ENCODE assay signal across 17 cellular contexts in genomic region chr6:8821921-8822512, GRCh38.
A peak's percentile ranks its signal among the peaks of the same experiment; 100 is the strongest.
DNase-seq lines count a peak whose midpoint lies in the region; ATAC-seq, FAIRE-seq and TF ChIP-seq lines count a peak whose summit lies in the region.
"Had no signal": no experiment of that assay in that cellular context is flagged by ENCODE, and none has a peak within 500 bp of the region (broad histone marks: within the 10 kb centered on the region; RNA-seq: fewer than 3 reads in every experiment).

No MANE protein-coding gene starts in this region.

- no peak for TF ChIP-seq CTCF in A549 (IDR thresholded peaks at IDR 0.05)
- no peak for TF ChIP-seq CTCF in epithelial cell of esophagus (IDR thresholded peaks at IDR 0.05; ENCODE audit: insufficient read depth, low read depth, low read length, missing control alignments)
- TF ChIP-seq CTCF in neural progenitor cell (IDR thresholded peaks at IDR 0.05): no peak
- no peak for TF ChIP-seq CTCF in left ventricle myocardium inferior (IDR thresholded peaks at IDR 0.05; ENCODE audit: borderline replicate concordance)

- H3K27me3 ChIP-seq in neural progenitor cell (no peaks in the 10 kb centered on the region), left ventricle myocardium inferior (ENCODE audit: low read depth) (no peaks in the 10 kb centered on the region)
- H3K27me3 ChIP-seq: BLaER1 treated with 17β-estradiol and CSF1 and Interleukin-3, amounts not matched to agents 10 nM and 100 nM had no signal

- no peak for FAIRE-seq in A549 (lab: Jason Lieb, UNC)
- FAIRE-seq: GM12878, K562 had no signal

- no peaks in the 10 kb centered on the region for H3K4me1 ChIP-seq in A549
- H3K4me1 ChIP-seq in neural progenitor cell: no peaks in the 10 kb centered on the region
- H3K4me1 ChIP-seq in left ventricle myocardium inferior: no peaks in the 10 kb centered on the region
- H3K4me1 ChIP-seq: BLaER1 treated with 17β-estradiol and CSF1 and Interleukin-3, amounts not matched to agents 10 nM and 100 nM had no signal

- no peak overlapping the region for H3K4me3 Mint-ChIP-seq in neural progenitor cell

- no peak overlapping the region for H3K4me3 ChIP-seq in A549
- H3K4me3 ChIP-seq in epithelial cell of esophagus (ENCODE audit: low read length): no peak overlapping the region
- H3K4me3 ChIP-seq in neural progenitor cell: no peak overlapping the region
- no peak overlapping the region for H3K4me3 ChIP-seq in left ventricle myocardium inferior
- H3K4me3 ChIP-seq: BLaER1 treated with 17β-estradiol and CSF1 and Interleukin-3, amounts not matched to agents 10 nM and 100 nM; GM12878; K562; SK-N-MC had no signal

- H3K4me2 ChIP-seq in A549 (no peak overlapping the region), neural progenitor cell (no peak overlapping the region)
- H3K4me2 ChIP-seq: BLaER1 treated with 17β-estradiol and CSF1 and Interleukin-3, amounts not matched to agents 10 nM and 100 nM had no signal

- H2AFZ ChIP-seq in neural progenitor cell (replicated peaks): no peak overlapping the region

- POLR2A ChIA-PET in A549 (lab: Yijun Ruan, JAX): no interaction called here

- H3K36me3 ChIP-seq in neural progenitor cell: no peaks in the 10 kb centered on the region
- H3K36me3 ChIP-seq in left ventricle myocardium inferior: no peaks in the 10 kb centered on the region
- H3K36me3 ChIP-seq: BLaER1 treated with 17β-estradiol and CSF1 and Interleukin-3, amounts not matched to agents 10 nM and 100 nM had no signal

- TF ChIP-seq POLR2A in A549 (IDR thresholded peaks at IDR 0.05; ENCODE audit: low read length): no peak

- TF ChIP-seq EP300 in A549 (IDR thresholded peaks at IDR 0.05): no peak

- CTCF ChIA-PET in A549 (lab: Yijun Ruan, JAX): no interaction called here

- WGBS in A549 (ENCODE audit: missing lambda C conversion rate): 16% methylated on average over 3 of the region's 3 CpGs

- peaks cover 7% of the 10 kb centered on the region for H3K9me3 Mint-ChIP-seq in neural progenitor cell

- DNase-seq in A549 (ENCODE audit: low read depth in 1 of 2, low spot score in 1 of 2) (no peak), RKO (ENCODE audit: low spot score) (peak; percentile 15), epithelial cell of esophagus (ENCODE audit: low read depth) (peak; percentile 41), neural progenitor cell (ENCODE audit: low spot score) (no peak), SW480 (ENCODE audit: low spot score) (no peak), left ventricle myocardium inferior (no peak), substantia nigra (lab: John Stamatoyannopoulos, UW) (no peak)
- DNase-seq in activated CD4-positive, alpha-beta T cell treated with anti-CD3 and anti-CD28 coated beads for 4 hours: no peak
- DNase-seq: 8988T, DMS 273 treated with DMSO at 0.1 percent for 48 hours, NCI-H1092, NCI-H345 had no signal

- no peaks in the 10 kb centered on the region for H3K36me3 Mint-ChIP-seq in neural progenitor cell

- no peak overlapping the region for H3K27ac ChIP-seq in A549
- no peak overlapping the region for H3K27ac ChIP-seq in neural progenitor cell
- H3K27ac ChIP-seq in left ventricle myocardium inferior (replicated peaks): no peak overlapping the region
- no peak overlapping the region for H3K27ac ChIP-seq in substantia nigra (ENCODE audit: low read depth, low read length, poor library complexity, severe bottlenecking)
- H3K27ac ChIP-seq: BLaER1 treated with 17β-estradiol and CSF1 and Interleukin-3, amounts not matched to agents 10 nM and 100 nM; SK-N-MC had no signal

- peak overlapping the region; percentile 31 for H3K27ac Mint-ChIP-seq in neural progenitor cell

- no peaks in the 10 kb centered on the region for H3K79me2 ChIP-seq in neural progenitor cell (ENCODE audit: low read depth)

- intact Hi-C loops in left ventricle myocardium inferior (cut with micrococcal nuclease): no loop called here

- H3K9me3 ChIP-seq in A549 (no peaks in the 10 kb centered on the region), neural progenitor cell (ENCODE audit: low read depth) (no peaks in the 10 kb centered on the region), left ventricle myocardium inferior (replicated peaks) (peaks cover 23% of the 10 kb centered on the region)

- H4K20me1 ChIP-seq in neural progenitor cell (ENCODE audit: low read depth): no peaks in the 10 kb centered on the region
- H4K20me1 ChIP-seq: BLaER1 treated with 17β-estradiol and CSF1 and Interleukin-3, amounts not matched to agents 10 nM and 100 nM had no signal

- H3K9ac ChIP-seq in neural progenitor cell: no peak overlapping the region
- H3K9ac ChIP-seq: BLaER1 treated with 17β-estradiol and CSF1 and Interleukin-3, amounts not matched to agents 10 nM and 100 nM had no signal

- H3K27me3 Mint-ChIP-seq in neural progenitor cell (ENCODE audit: insufficient read depth, low read depth): peaks cover 2% of the 10 kb centered on the region

- no peaks in the 10 kb centered on the region for H3F3A ChIP-seq in neural progenitor cell (ENCODE audit: low read depth)

- no peak for ATAC-seq in A549
- ATAC-seq: GM12878, K562, Right ventricle myocardium inferior had no signal

- TF ChIP-seq RAD21 in A549 (conservative IDR thresholded peaks at IDR 0.05 in 1 of 2, IDR thresholded peaks at IDR 0.05 in 1 of 2): no peak

- H3K4me1 Mint-ChIP-seq in neural progenitor cell: peaks cover 14% of the 10 kb centered on the region

TF ChIP-seq in A549, 52 proteins besides CTCF, POLR2A, EP300 and RAD21:
- TF ChIP-seq MAFK (IDR thresholded peaks at IDR 0.05; ENCODE audit: partially characterized antibody): peak; percentile 8
- no peak for TF ChIP-seq ATOH8 (CRISPR knock-in tag; IDR thresholded peaks at IDR 0.05; ENCODE audit: low read depth)

Comparison
In these comparisons a context has a peak if more than half of its experiments do, and no peak if none do; other contexts are left out.
1. DNase-seq: peak in RKO (single experiment) and epithelial cell of esophagus (single experiment); none in A549 (0 of 2), neural progenitor cell (single experiment), SW480 (single experiment), left ventricle myocardium inferior (single experiment), substantia nigra (0 of 49) and activated CD4-positive, alpha-beta T cell treated with anti-CD3 and anti-CD28 coated beads for 4 hours (0 of 2).